Comparison of ENCODE assay signal across 14 cellular contexts in genomic region chr2:241304039-241304670, GRCh38.
"Had no signal": no experiment of that assay in that cellular context is flagged by ENCODE, and none has a peak within 500 bp of the region (broad histone marks: within the 10 kb centered on the region; RNA-seq: fewer than 3 reads in every experiment).

No MANE protein-coding gene starts in this region.

- H3K4me3 Mint-ChIP-seq: activated naive CD8-positive, alpha-beta T cell; brain; neural crest cell; stimulated activated naive CD8-positive, alpha-beta T cell treated with anti-CD3 and anti-CD28 coated beads, Interleukin-15, amount 100 ng/mL, for 72 hours had no signal

- H3K36me3 ChIP-seq: heart left ventricle had no signal

- H3K36me3 Mint-ChIP-seq: brain had no signal

- ATAC-seq: stimulated activated naive CD8-positive, alpha-beta T cell treated with anti-CD3 and anti-CD28 coated beads, Interleukin-15, amount 100 ng/mL, for 72 hours had no signal

- H3K4me3 ChIP-seq: heart left ventricle, testis had no signal

- H3K9me3 Mint-ChIP-seq: brain; neural crest cell; stimulated activated naive CD8-positive, alpha-beta T cell treated with anti-CD3 and anti-CD28 coated beads, Interleukin-15, amount 100 ng/mL, for 72 hours had no signal

- H3K27me3 Mint-ChIP-seq: activated naive CD8-positive, alpha-beta T cell; brain; stimulated activated naive CD8-positive, alpha-beta T cell treated with anti-CD3 and anti-CD28 coated beads, Interleukin-15, amount 100 ng/mL, for 72 hours had no signal

- H3K27ac ChIP-seq: testis had no signal

- DNase-seq: activated CD4-positive, alpha-beta T cell treated with anti-CD3 and anti-CD28 coated beads for 48 hours; activated CD8-positive, alpha-beta memory T cell treated with anti-CD3 and anti-CD28 coated beads for 24 hours; amygdala; foreskin melanocyte; heart left ventricle; mesenchymal stem cell; stimulated activated CD4-positive, alpha-beta T cell treated with anti-CD3 and anti-CD28 coated beads, Interleukin-4, amount 100 ng/mL, for 1 hour; stimulated activated CD8-positive, alpha-beta memory T cell treated with anti-CD3 and anti-CD28 coated beads, Interleukin-4, amount 100 ng/mL, for 48 hours; stimulated activated naive CD8-positive, alpha-beta T cell treated with anti-CD3 and anti-CD28 coated beads, Interleukin-15, amount 100 ng/mL, for 72 hours; T-helper 1 cell; testis had no signal

- H3K9me3 ChIP-seq: heart left ventricle, testis had no signal

- H3K27me3 ChIP-seq: heart left ventricle, testis had no signal
